10 cellular contexts compared by ENCODE assay signal in genomic region chr4:147103403-147103946, GRCh38.
DNase-seq lines count a peak whose midpoint lies in the region; ATAC-seq and TF ChIP-seq lines count a peak whose summit lies in the region.
"Had no signal": no experiment of that assay in that cellular context is flagged by ENCODE, and none has a peak within 500 bp of the region (broad histone marks: within the 10 kb centered on the region; RNA-seq: fewer than 3 reads in every experiment).

No MANE protein-coding gene starts in this region.

- H3K27me3 ChIP-seq in gastrocnemius medialis = no peaks in the 10 kb centered on the region

- H3K36me3 ChIP-seq in gastrocnemius medialis = no peaks in the 10 kb centered on the region

- in situ Hi-C loops in gastrocnemius medialis (cut with MboI; ENCODE audit: low sequenced_read_pairs in 4 of 4) = loop anchor here in 1 of 4 donors (25.0 kb wide), 1 partner anchor 484 kb away; no protein-coding TSS in a partner anchor

- TF ChIP-seq CTCF in gastrocnemius medialis (IDR thresholded peaks at IDR 0.05 in 4 of 5, conservative IDR thresholded peaks at IDR 0.05 in 1 of 5) (no peak), GM20000 (IDR thresholded peaks at IDR 0.05; ENCODE audit: extremely low read depth, missing control alignments) (no peak)

- H3K27ac ChIP-seq in gastrocnemius medialis = peak overlapping the region; percentile 53 to 74 (median 72)

- no peak overlapping the region for H3K4me3 ChIP-seq in gastrocnemius medialis

- intact Hi-C loops in left cardiac atrium (cut with DNase I) (no loop called here), gastrocnemius medialis (cut with DNase I; ENCODE audit: low total_unique reads) (loop anchor here (10.0 kb wide), 1 partner anchor 159 kb away; the partner anchor contains the start of gene TTC29)

- TF ChIP-seq POLR2A in gastrocnemius medialis (IDR thresholded peaks at IDR 0.05) = no peak

- ATAC-seq in left cardiac atrium = peak; percentile 92 to 97
- ATAC-seq in gastrocnemius medialis = peak; percentile 96 to 98

- H3K9me3 ChIP-seq in gastrocnemius medialis = no peaks in the 10 kb centered on the region

- peaks cover 16 to 17% of the 10 kb centered on the region in 2 donors for H3K4me1 ChIP-seq in gastrocnemius medialis

- DNase-seq in EH (ENCODE audit: low read depth) (peak; percentile 99), amniotic epithelial cell (ENCODE audit: low read depth) (peak; percentile 94), left cardiac atrium (peak; percentile 66), gastrocnemius medialis (peak; percentile 61 to 73), DMS153 treated with DMSO at 0.1 percent for 48 hours (lab: John Stamatoyannopoulos, UW; ENCODE audit: unreplicated experiment) (no peak), NCI-H446 (lab: John Stamatoyannopoulos, UW) (no peak), GM20000 (ENCODE audit: low spot score) (no peak), retina (no peak)
- DNase-seq: activated naive CD8-positive, alpha-beta T cell treated with anti-CD3 and anti-CD28 coated beads, Interleukin-2, amount 10 ng/mL, durations not matched to agents 7 days and 5 days; DMS79 treated with DMSO at 0.1 percent for 48 hours had no signal

Comparison
In these comparisons a context has a peak if more than half of its experiments do, and no peak if none do; other contexts are left out.
1. DNase-seq: peak in EH (single experiment), amniotic epithelial cell (single experiment), left cardiac atrium (single experiment) and gastrocnemius medialis (2 of 2); none in DMS153 treated with DMSO at 0.1 percent for 48 hours (single experiment), NCI-H446 (0 of 2), GM20000 (single experiment) and retina (single experiment).